27 cellular contexts compared by ENCODE assay signal in genomic region chrX:108025954-108026616, GRCh38. TPM values are rescaled to one million over a fixed set of nuclear protein-coding genes. Genes with fewer than 3 reads are reported as not detected.
DNase-seq lines count a peak whose midpoint lies in the region; ATAC-seq, FAIRE-seq and TF ChIP-seq lines count a peak whose summit lies in the region.
"Had no signal": no experiment of that assay in that cellular context is flagged by ENCODE, and none has a peak within 500 bp of the region (broad histone marks: within the 10 kb centered on the region; RNA-seq: fewer than 3 reads in every experiment).

No MANE protein-coding gene starts in this region.

- H3K79me2 ChIP-seq in astrocyte (ENCODE audit: insufficient read depth, low read length) = no peaks in the 10 kb centered on the region

- DNase-seq in DMS153 (lab: John Stamatoyannopoulos, UW) (peak; percentile 55), DMS153 treated with DMSO at 0.1 percent for 48 hours (lab: John Stamatoyannopoulos, UW; ENCODE audit: unreplicated experiment) (no peak), GM18507 (ENCODE audit: extremely low spot score, insufficient read length, low read depth) (no peak), astrocyte (ENCODE audit: low read depth) (no peak), lung (ENCODE audit: low spot score) (no peak), hepatic stellate cell (ENCODE audit: low spot score) (no peak)
- DNase-seq in stimulated activated naive B cell treated with anti-CD40 and anti-IgM and Interleukin-4, amounts not matched to agents 10 μg/mL and 1 μg/mL and 100 μg/mL, for 72 hours = no peak
- DNase-seq: activated CD8-positive, alpha-beta memory T cell treated with anti-CD3 and anti-CD28 coated beads, Interleukin-2, amount 50 U/mL, for 4 hours; activated effector memory CD4-positive, alpha-beta T cell treated with anti-CD3 and anti-CD28 coated beads, Interleukin-2, amount 50 U/mL, for 16 hours; anterior cingulate cortex; COR-L47; midbrain; NCI-H2171 treated with DMSO at 0.1 percent for 48 hours; NCI-H69; Right ventricle myocardium superior; SW 1271 had no signal

- peak; percentile 35 for ATAC-seq in lung (ENCODE audit: insufficient read depth, low FRiP score)
- no peak for ATAC-seq in stimulated activated naive B cell treated with anti-CD40 and anti-IgM and Interleukin-4, amounts not matched to agents 10 μg/mL and 1 μg/mL and 100 μg/mL, for 72 hours (replicated peaks)
- no peak for ATAC-seq in HG02970 (IDR thresholded peaks at IDR 0.05; ENCODE audit: low FRiP score, unreplicated experiment)
- ATAC-seq: left lobe of liver had no signal

- no peaks in the 10 kb centered on the region for H3K36me3 Mint-ChIP-seq in astrocyte (ENCODE audit: low read depth, unreplicated experiment)
- no peaks in the 10 kb centered on the region for H3K36me3 Mint-ChIP-seq in stimulated activated naive B cell treated with anti-CD40 and anti-IgM and Interleukin-4, amounts not matched to agents 10 μg/mL and 1 μg/mL and 100 μg/mL, for 72 hours
- H3K36me3 Mint-ChIP-seq: neural progenitor cell had no signal

- FAIRE-seq in GM18507 (lab: Jason Lieb, UNC) (peak; percentile 55), astrocyte (lab: Jason Lieb, UNC) (peak; percentile 93)

- H3K4me1 ChIP-seq in astrocyte (ENCODE audit: insufficient read depth, low read length) (no peaks in the 10 kb centered on the region), lung (ENCODE audit: control insufficient read depth in 2 of 2, insufficient read depth in 2 of 2, low read length in 2 of 2) (no peaks in the 10 kb centered on the region)
- H3K4me1 ChIP-seq: HAP-1, neural progenitor cell, prostate gland had no signal

- H3K4me2 ChIP-seq in astrocyte (ENCODE audit: low read length) = no peak overlapping the region
- H3K4me2 ChIP-seq: neural progenitor cell had no signal

- H3K4me3 ChIP-seq in astrocyte (ENCODE audit: insufficient read depth, low read depth, low read length) = no peak overlapping the region
- H3K4me3 ChIP-seq in lung = no peak overlapping the region
- H3K4me3 ChIP-seq: HAP-1, neural progenitor cell, prostate gland, skin epidermis had no signal

- TF ChIP-seq CTCF in astrocyte (IDR thresholded peaks at IDR 0.05; ENCODE audit: insufficient read depth, low read depth, low read length) (no peak), lung (IDR thresholded peaks at IDR 0.05; ENCODE audit: control extremely low read depth, extremely low read depth) (no peak)

- no peak overlapping the region for H3K27ac Mint-ChIP-seq in astrocyte (ENCODE audit: unreplicated experiment)
- no peak overlapping the region for H3K27ac Mint-ChIP-seq in stimulated activated naive B cell treated with anti-CD40 and anti-IgM and Interleukin-4, amounts not matched to agents 10 μg/mL and 1 μg/mL and 100 μg/mL, for 72 hours
- H3K27ac Mint-ChIP-seq: neural progenitor cell had no signal

- H3K9me3 Mint-ChIP-seq in astrocyte (ENCODE audit: unreplicated experiment) = no peaks in the 10 kb centered on the region
- peaks cover 0 to 2% of the 10 kb centered on the region in 2 donors for H3K9me3 Mint-ChIP-seq in stimulated activated naive B cell treated with anti-CD40 and anti-IgM and Interleukin-4, amounts not matched to agents 10 μg/mL and 1 μg/mL and 100 μg/mL, for 72 hours
- H3K9me3 Mint-ChIP-seq: neural progenitor cell had no signal

- no peak overlapping the region for H2AFZ ChIP-seq in astrocyte (ENCODE audit: low read depth, low read length)
- H2AFZ ChIP-seq: neural progenitor cell had no signal

- H3K9me3 ChIP-seq in astrocyte (ENCODE audit: insufficient read depth, low read depth, low read length) = no peaks in the 10 kb centered on the region
- no peaks in the 10 kb centered on the region for H3K9me3 ChIP-seq in lung (ENCODE audit: control insufficient read depth in 2 of 2, insufficient read depth in 1 of 2, low read length in 1 of 2)
- H3K9me3 ChIP-seq: HAP-1, prostate gland had no signal

- 39 to 56% methylated on average over 2 of the region's 2 CpGs for WGBS in lung, 2 donors

- H3K4me1 Mint-ChIP-seq in astrocyte (ENCODE audit: low read depth, unreplicated experiment) = no peaks in the 10 kb centered on the region
- H3K4me1 Mint-ChIP-seq in stimulated activated naive B cell treated with anti-CD40 and anti-IgM and Interleukin-4, amounts not matched to agents 10 μg/mL and 1 μg/mL and 100 μg/mL, for 72 hours = no peaks in the 10 kb centered on the region
- H3K4me1 Mint-ChIP-seq: neural progenitor cell had no signal

- no peak overlapping the region for H3K9ac ChIP-seq in astrocyte (ENCODE audit: low read length)
- H3K9ac ChIP-seq: neural progenitor cell had no signal

- H3K27me3 Mint-ChIP-seq in astrocyte (ENCODE audit: low read depth, unreplicated experiment) = peaks cover 3% of the 10 kb centered on the region
- H3K27me3 Mint-ChIP-seq in stimulated activated naive B cell treated with anti-CD40 and anti-IgM and Interleukin-4, amounts not matched to agents 10 μg/mL and 1 μg/mL and 100 μg/mL, for 72 hours = peaks cover 22 to 27% of the 10 kb centered on the region in 2 donors

- no peaks in the 10 kb centered on the region for H4K20me1 ChIP-seq in astrocyte (ENCODE audit: insufficient read depth, low read length)

- H3K36me3 ChIP-seq in astrocyte (ENCODE audit: insufficient read depth, low read length) (no peaks in the 10 kb centered on the region), lung (ENCODE audit: control insufficient read depth in 2 of 2, insufficient read depth in 2 of 2, low read length in 2 of 2) (no peaks in the 10 kb centered on the region)
- H3K36me3 ChIP-seq: HAP-1, neural progenitor cell, prostate gland had no signal

- H3K4me3 Mint-ChIP-seq in astrocyte (ENCODE audit: unreplicated experiment) = no peak overlapping the region
- no peak overlapping the region for H3K4me3 Mint-ChIP-seq in stimulated activated naive B cell treated with anti-CD40 and anti-IgM and Interleukin-4, amounts not matched to agents 10 μg/mL and 1 μg/mL and 100 μg/mL, for 72 hours
- H3K4me3 Mint-ChIP-seq: neural progenitor cell had no signal

- H3K27me3 ChIP-seq in astrocyte (ENCODE audit: insufficient read depth, low read length) (no peaks in the 10 kb centered on the region), lung (ENCODE audit: control insufficient read depth, insufficient read depth) (no peaks in the 10 kb centered on the region)
- H3K27me3 ChIP-seq: neural progenitor cell had no signal

- H3K27ac ChIP-seq in astrocyte (ENCODE audit: low read depth, low read length) (no peak overlapping the region), lung (ENCODE audit: low read depth in 1 of 2, low read length in 1 of 2) (no peak overlapping the region)
- H3K27ac ChIP-seq: 22Rv1, neural progenitor cell, prostate gland, skin epidermis had no signal

RNA-seq across cellular contexts. Expression of gene VSIG1, which starts 18.8 kb away (rescaled TPM):
- total RNA-seq in astrocyte (not detected in 2 replicates), lung (1 to 10 TPM in 1 of 2 donors, under 1 TPM in 1; 0.57 to 2.4 TPM)
- 1 to 10 TPM in 1 of 2 donors, under 1 TPM in 1; 0.94 to 4.3 TPM for polyA plus RNA-seq in lung
- total RNA-seq: HT1080, left lobe of liver, LHCN-M2, Right ventricle myocardium superior had no signal

RNA-seq across cellular contexts. Expression of gene TEX13B, which starts 43.9 kb away (rescaled TPM):
- total RNA-seq in astrocyte = not detected in 2 replicates
- not detected for total RNA-seq in lung
- not detected for polyA plus RNA-seq in lung
- total RNA-seq: cerebellum, left lobe of liver, LHCN-M2, prostate gland, Right ventricle myocardium superior, urinary bladder had no signal
- polyA plus RNA-seq: urinary bladder had no signal
